In the genomic region with DNA sequence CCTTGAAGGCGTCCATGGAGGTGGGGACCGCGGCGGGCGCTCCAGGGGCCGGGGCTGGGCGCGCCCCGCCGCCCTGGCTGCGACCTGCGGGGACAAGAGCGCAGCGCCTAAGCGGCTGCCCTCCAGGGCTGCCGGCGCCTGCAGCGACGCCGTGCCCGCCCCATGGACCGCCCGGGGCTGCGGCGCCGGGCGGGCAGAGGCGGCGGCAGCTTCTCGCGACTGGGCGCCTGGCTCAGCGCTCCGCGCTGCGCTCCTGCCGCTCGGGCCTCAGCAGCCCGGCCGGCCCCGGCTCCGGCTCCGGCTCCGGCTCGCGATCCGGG, we compare ENCODE assay signal across 8 cellular contexts. TPM values are rescaled to one million over a fixed set of nuclear protein-coding genes. Genes with fewer than 3 reads are reported as not detected.
DNase-seq lines count a peak whose midpoint lies in the region; ATAC-seq and TF ChIP-seq lines count a peak whose summit lies in the region.
"Had no signal": no experiment of that assay in that cellular context is flagged by ENCODE, and none has a peak within 500 bp of the region (broad histone marks: within the 10 kb centered on the region; RNA-seq: fewer than 3 reads in every experiment).

No MANE protein-coding gene starts in this region.

- peak overlapping the region; percentile 84 for H3K9ac ChIP-seq in SU-DHL-6 (ENCODE audit: low read length)

- TF ChIP-seq POLR2A in stomach (IDR thresholded peaks at IDR 0.05): no peak

- peak overlapping the region; percentile 50 for H3K27ac ChIP-seq in SU-DHL-6 (ENCODE audit: low read depth, low read length)
- H3K27ac ChIP-seq in stomach: peak overlapping the region; percentile 69 to 94 (median 94)

- H3K79me2 ChIP-seq in SU-DHL-6 (ENCODE audit: insufficient read depth, low read length): peaks cover 18% of the 10 kb centered on the region

- H3K4me2 ChIP-seq in SU-DHL-6 (ENCODE audit: low read depth, low read length, poor library complexity, severe bottlenecking): peak overlapping the region; percentile 65

- in situ Hi-C loops in HAP-1 (cut with MboI; ENCODE audit: low sequenced_read_pairs): loop anchor here (10.0 kb wide), 1 partner anchor 161 kb away; no protein-coding TSS in a partner anchor

- DNase-seq in HAP-1 (ENCODE audit: low spot score in 2 of 2) (no peak), left ventricle myocardium superior (no peak), stomach (no peak), NCI-H2171 treated with DMSO at 0.1 percent for 48 hours (lab: John Stamatoyannopoulos, UW) (no peak), NCI-H446 treated with DMSO at 0.1 percent for 48 hours (lab: John Stamatoyannopoulos, UW) (no peak)
- DNase-seq in activated CD8-positive, alpha-beta memory T cell treated with anti-CD3 and anti-CD28 coated beads for 24 hours: no peak

- H4K20me1 ChIP-seq in SU-DHL-6 (ENCODE audit: low read depth, low read length): no peaks in the 10 kb centered on the region

- H3K4me1 ChIP-seq in HAP-1 (peaks cover 7% of the 10 kb centered on the region), stomach (peaks cover 29 to 75% (median 62%) of the 10 kb centered on the region in 4 donors)

- peaks cover 8% of the 10 kb centered on the region for H3K27me3 ChIP-seq in HAP-1 (ENCODE audit: low read depth)
- no peaks in the 10 kb centered on the region for H3K27me3 ChIP-seq in SU-DHL-6 (ENCODE audit: low read length)
- H3K27me3 ChIP-seq in stomach: peaks cover 0 to 100% (median 90%) of the 10 kb centered on the region in 3 donors

- H3K36me3 ChIP-seq in HAP-1 (replicated peaks) (peaks cover 23% of the 10 kb centered on the region), SU-DHL-6 (ENCODE audit: low read length) (no peaks in the 10 kb centered on the region), stomach (peaks cover 0 to 3% (median 0%) of the 10 kb centered on the region in 4 donors)

- H3K9me2 ChIP-seq in SU-DHL-6 (replicated peaks; ENCODE audit: insufficient read depth, low read length): no peaks in the 10 kb centered on the region

- H3K9me3 ChIP-seq in HAP-1 (no peaks in the 10 kb centered on the region; the same call in 1 of the 2 replicates), SU-DHL-6 (ENCODE audit: insufficient read depth, low read length) (no peaks in the 10 kb centered on the region), stomach (peaks cover 0 to 7% (median 2%) of the 10 kb centered on the region in 4 donors)

- TF ChIP-seq EP300 in stomach (IDR thresholded peaks at IDR 0.05): no peak

- peak overlapping the region; percentile 88 for H2AFZ ChIP-seq in SU-DHL-6 (ENCODE audit: low read depth, low read length, severe bottlenecking)

- intact Hi-C loops in left ventricle myocardium superior (cut with micrococcal nuclease) (no loop called here), stomach (cut with DNase I; ENCODE audit: low total_unique reads) (loop anchor here (10.0 kb wide), 1 partner anchor 161 kb away; no protein-coding TSS in a partner anchor)

- H3K4me3 ChIP-seq in HAP-1 (peak overlapping the region; percentile 87), SU-DHL-6 (ENCODE audit: insufficient read depth, low read length, poor library complexity, severe bottlenecking) (peak overlapping the region; percentile 90), stomach (peak overlapping the region; percentile 71 to 86 (median 77))

- H3F3A ChIP-seq in SU-DHL-6 (ENCODE audit: insufficient read depth): no peaks in the 10 kb centered on the region; the same call in 1 of the 2 replicates

- peak; percentile 40 for ATAC-seq in left ventricle myocardium superior

- TF ChIP-seq CTCF in SU-DHL-6 (IDR thresholded peaks at IDR 0.05; ENCODE audit: insufficient read depth, low read length, poor library complexity, severe bottlenecking) (no peak), stomach (IDR thresholded peaks at IDR 0.05) (no peak)

- 0 to 1% (median 1%) methylated on average over 21 to 47 of the region's 47 CpGs; no CpG with 5 or more reads in 1 of the 5 donors for WGBS in stomach, 5 donors

RNA-seq across cellular contexts. Expression of gene PITX1, which starts 0.2 kb away (rescaled TPM):
- total RNA-seq in left ventricle myocardium superior (not detected), stomach (10 to 100 TPM; 30.3 to 91.1 (median 42.6) TPM)
- 100 to 1,000 TPM in 1 of 3 donors, 10 to 100 TPM in 2; 31.6 to 149 (median 48.7) TPM for polyA plus RNA-seq in stomach
- total RNA-seq: dermis microvascular lymphatic vessel endothelial cell had no signal

Comparison
In these comparisons a context has a peak if more than half of its experiments do, and no peak if none do; other contexts are left out.
1. RNA of gene PITX1, which starts 0.2 kb away (total RNA-seq): 30.3 to 91.1 TPM in stomach; not detected in left ventricle myocardium superior (single experiment); every median in the first group is over 10 times any median in the second.
2. Peak in every context shown above with its lines, with median percentiles within 50 percentile points of each other: H3K4me3 ChIP-seq.